Comparison of ENCODE assay signal across 29 cellular contexts in the genomic region with DNA sequence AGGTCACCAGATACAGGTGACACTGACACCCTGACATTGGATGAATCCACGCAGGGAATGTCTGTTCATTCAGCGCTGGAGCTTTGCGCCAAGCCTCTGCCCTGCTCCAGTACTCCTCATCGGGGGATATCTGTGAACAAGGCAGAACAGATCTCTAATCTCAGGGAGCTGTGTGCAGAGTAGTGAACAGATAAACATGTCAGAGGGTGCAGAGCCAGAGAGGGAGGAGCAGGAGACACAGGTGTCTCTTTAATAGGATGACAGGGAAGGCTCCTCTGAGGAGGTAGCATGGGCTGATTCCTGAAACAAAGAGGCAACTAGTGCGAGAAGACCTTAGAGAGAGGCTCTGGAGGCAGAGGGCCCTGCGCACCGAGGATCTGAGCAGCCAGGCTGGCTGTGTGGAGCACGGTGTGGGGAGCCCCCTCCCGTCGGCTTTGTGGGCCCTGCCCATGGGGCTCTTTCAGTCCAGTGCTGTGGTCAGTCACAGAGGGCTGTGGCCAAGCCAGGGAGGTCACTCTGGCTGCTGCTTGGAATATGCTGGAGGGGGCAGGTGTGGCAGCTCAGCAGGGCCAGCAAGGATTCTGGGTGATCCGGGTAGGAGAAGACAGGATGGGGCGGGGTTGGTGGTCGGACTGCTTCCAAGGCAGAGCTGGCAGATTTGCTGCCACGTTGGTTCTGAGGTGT. TPM values are rescaled to one million over a fixed set of nuclear protein-coding genes. Genes with fewer than 3 reads are reported as not detected.
A peak's percentile ranks its signal among the peaks of the same experiment; 100 is the strongest.
DNase-seq lines count a peak whose midpoint lies in the region; ATAC-seq and TF ChIP-seq lines count a peak whose summit lies in the region.
"Had no signal": no experiment of that assay in that cellular context is flagged by ENCODE, and none has a peak within 500 bp of the region (broad histone marks: within the 10 kb centered on the region; RNA-seq: fewer than 3 reads in every experiment).

No MANE protein-coding gene starts in this region.

- TF ChIP-seq CTCF in WTC11 (IDR thresholded peaks at IDR 0.05) (no peak), thyroid gland (IDR thresholded peaks at IDR 0.05) (no peak)

- no peaks in the 10 kb centered on the region for H3K27me3 ChIP-seq in thyroid gland
- H3K27me3 ChIP-seq: adrenal gland, breast epithelium, gastrocnemius medialis, left lung, ovary, uterus had no signal

- no peak overlapping the region for H3K4me3 ChIP-seq in thyroid gland (replicated peaks in 1 of 3)
- H3K4me3 ChIP-seq: adrenal gland, breast epithelium, gastrocnemius medialis, left lung, ovary, uterus had no signal

- no peaks in the 10 kb centered on the region for H3K9me3 Mint-ChIP-seq in WTC11
- H3K9me3 Mint-ChIP-seq: activated CD4-positive, alpha-beta T cell treated with anti-CD3 and anti-CD28 coated beads, Interleukin-2, amount 10 ng/mL, durations not matched to agents 24 days and 14 days; activated naive CD4-positive, alpha-beta T cell treated with anti-CD3 and anti-CD28 coated beads for 36 hours; dendritic cell treated with granulocyte-macrophage colony-stimulating factor and Interleukin-4, amounts not matched to agents 40 ng/mL and 50 ng/mL, for 4 days; naive B cell had no signal

- H3K4me3 Mint-ChIP-seq in WTC11: no peak overlapping the region
- H3K4me3 Mint-ChIP-seq: activated CD4-positive, alpha-beta T cell treated with anti-CD3 and anti-CD28 coated beads, Interleukin-2, amount 10 ng/mL, durations not matched to agents 24 days and 14 days; activated naive CD4-positive, alpha-beta T cell treated with anti-CD3 and anti-CD28 coated beads for 36 hours; dendritic cell treated with granulocyte-macrophage colony-stimulating factor and Interleukin-4, amounts not matched to agents 40 ng/mL and 50 ng/mL, for 4 days; naive B cell had no signal

- peak overlapping the region; percentile 5 for H3K27ac Mint-ChIP-seq in WTC11
- H3K27ac Mint-ChIP-seq: activated CD4-positive, alpha-beta T cell treated with anti-CD3 and anti-CD28 coated beads, Interleukin-2, amount 10 ng/mL, durations not matched to agents 24 days and 14 days; activated naive CD4-positive, alpha-beta T cell treated with anti-CD3 and anti-CD28 coated beads for 36 hours; dendritic cell treated with granulocyte-macrophage colony-stimulating factor and Interleukin-4, amounts not matched to agents 40 ng/mL and 50 ng/mL, for 4 days had no signal

- H3K36me3 Mint-ChIP-seq in WTC11: peaks cover 3% of the 10 kb centered on the region; the same call in 1 of the 2 replicates
- H3K36me3 Mint-ChIP-seq: naive B cell had no signal

- intact Hi-C loops in thyroid gland (cut with DNase I): no loop called here

- TF ChIP-seq POLR2A in thyroid gland (IDR thresholded peaks at IDR 0.05): no peak

- H3K36me3 ChIP-seq in thyroid gland: peaks cover 0 to 8% of the 10 kb centered on the region in 2 donors
- H3K36me3 ChIP-seq: breast epithelium, ovary, uterus had no signal

- no peaks in the 10 kb centered on the region for H3K4me1 ChIP-seq in thyroid gland
- H3K4me1 ChIP-seq: adrenal gland, breast epithelium, left lung, uterus had no signal

- 89 to 93% methylated on average over 13 to 14 of the region's 14 CpGs for WGBS in thyroid gland, 2 donors

- H3K27ac ChIP-seq in substantia nigra (ENCODE audit: low read depth, low read length, poor library complexity, severe bottlenecking) (peak overlapping the region; percentile 99), thyroid gland (no peak overlapping the region)
- H3K27ac ChIP-seq: adrenal gland, breast epithelium, gastrocnemius medialis, left lung, ovary, uterus had no signal

- POLR2A ChIA-PET in WTC11 (lab: Charles Lee): no interaction called here

- ATAC-seq in WTC11 (no peak), GM21515 (IDR thresholded peaks at IDR 0.05; ENCODE audit: unreplicated experiment) (no peak)
- ATAC-seq: gastrocnemius medialis, left lung, PC-3 had no signal

- DNase-seq in WTC11 (ENCODE audit: low spot score) (no peak), cerebellar cortex (ENCODE audit: low spot score) (peak; percentile 71), mesenteric fat pad (ENCODE audit: low spot score) (peak; percentile 85), substantia nigra (lab: John Stamatoyannopoulos, UW) (peak in 8 of 49 donors; percentile 26 to 78 (median 36)), thyroid gland (no peak), amniotic stem cell (lab: John Stamatoyannopoulos, UW) (no peak)
- DNase-seq: activated CD4-positive, alpha-beta T cell treated with anti-CD3 and anti-CD28 coated beads, Interleukin-2, amount 10 ng/mL, durations not matched to agents 24 days and 14 days; activated naive CD4-positive, alpha-beta T cell treated with anti-CD3 and anti-CD28 coated beads for 36 hours; Calu3; DND-41; gastrocnemius medialis; GOT3; left lung; mesendoderm; naive B cell; NCI-H1048; NCI-H1694 treated with DMSO at 0.1 percent for 48 hours; NCI-H2171; NCI-H510A treated with DMSO at 0.1 percent for 48 hours; ovary; PC-3; Right ventricle myocardium superior; stimulated activated CD4-positive, alpha-beta T cell treated with anti-CD3 and anti-CD28 coated beads, Interleukin-2, amount 100 ng/mL, for 24 hours; T-helper 2 cell; uterus had no signal

- CTCF ChIA-PET in WTC11 (lab: Charles Lee): no interaction called here

- no peaks in the 10 kb centered on the region for H3K9me3 ChIP-seq in thyroid gland
- H3K9me3 ChIP-seq: adrenal gland, breast epithelium, gastrocnemius medialis, left lung, ovary, uterus had no signal

- peaks cover 8% of the 10 kb centered on the region; the same call in 1 of the 2 replicates for H3K4me1 Mint-ChIP-seq in WTC11
- H3K4me1 Mint-ChIP-seq: activated CD4-positive, alpha-beta T cell treated with anti-CD3 and anti-CD28 coated beads, Interleukin-2, amount 10 ng/mL, durations not matched to agents 24 days and 14 days; naive B cell had no signal

- no peaks in the 10 kb centered on the region for H3K27me3 Mint-ChIP-seq in WTC11 (ENCODE audit: low read depth)
- H3K27me3 Mint-ChIP-seq: activated CD4-positive, alpha-beta T cell treated with anti-CD3 and anti-CD28 coated beads, Interleukin-2, amount 10 ng/mL, durations not matched to agents 24 days and 14 days; dendritic cell treated with granulocyte-macrophage colony-stimulating factor and Interleukin-4, amounts not matched to agents 40 ng/mL and 50 ng/mL, for 4 days; naive B cell had no signal

TF ChIP-seq in WTC11, 78 proteins besides CTCF, POLR2A, EP300 and RAD21:
- TF ChIP-seq ZNF263 (CRISPR knock-in tag; IDR thresholded peaks at IDR 0.05; ENCODE audit: low read depth): no peak
- no peak for TF ChIP-seq ZMAT4 (CRISPR knock-in tag; IDR thresholded peaks at IDR 0.05)
- TF ChIP-seq CDX4 (CRISPR knock-in tag; IDR thresholded peaks at IDR 0.05; ENCODE audit: borderline replicate concordance): no peak
- no peak for TF ChIP-seq FOXK1 (CRISPR knock-in tag; IDR thresholded peaks at IDR 0.05)
- no peak for TF ChIP-seq USF2 (CRISPR knock-in tag; IDR thresholded peaks at IDR 0.05)
- TF ChIP-seq SMAD4 (CRISPR knock-in tag; IDR thresholded peaks at IDR 0.05): no peak
- TF ChIP-seq ZNF138 (CRISPR knock-in tag; conservative IDR thresholded peaks at IDR 0.05): no peak
- TF ChIP-seq, protein P1, sequence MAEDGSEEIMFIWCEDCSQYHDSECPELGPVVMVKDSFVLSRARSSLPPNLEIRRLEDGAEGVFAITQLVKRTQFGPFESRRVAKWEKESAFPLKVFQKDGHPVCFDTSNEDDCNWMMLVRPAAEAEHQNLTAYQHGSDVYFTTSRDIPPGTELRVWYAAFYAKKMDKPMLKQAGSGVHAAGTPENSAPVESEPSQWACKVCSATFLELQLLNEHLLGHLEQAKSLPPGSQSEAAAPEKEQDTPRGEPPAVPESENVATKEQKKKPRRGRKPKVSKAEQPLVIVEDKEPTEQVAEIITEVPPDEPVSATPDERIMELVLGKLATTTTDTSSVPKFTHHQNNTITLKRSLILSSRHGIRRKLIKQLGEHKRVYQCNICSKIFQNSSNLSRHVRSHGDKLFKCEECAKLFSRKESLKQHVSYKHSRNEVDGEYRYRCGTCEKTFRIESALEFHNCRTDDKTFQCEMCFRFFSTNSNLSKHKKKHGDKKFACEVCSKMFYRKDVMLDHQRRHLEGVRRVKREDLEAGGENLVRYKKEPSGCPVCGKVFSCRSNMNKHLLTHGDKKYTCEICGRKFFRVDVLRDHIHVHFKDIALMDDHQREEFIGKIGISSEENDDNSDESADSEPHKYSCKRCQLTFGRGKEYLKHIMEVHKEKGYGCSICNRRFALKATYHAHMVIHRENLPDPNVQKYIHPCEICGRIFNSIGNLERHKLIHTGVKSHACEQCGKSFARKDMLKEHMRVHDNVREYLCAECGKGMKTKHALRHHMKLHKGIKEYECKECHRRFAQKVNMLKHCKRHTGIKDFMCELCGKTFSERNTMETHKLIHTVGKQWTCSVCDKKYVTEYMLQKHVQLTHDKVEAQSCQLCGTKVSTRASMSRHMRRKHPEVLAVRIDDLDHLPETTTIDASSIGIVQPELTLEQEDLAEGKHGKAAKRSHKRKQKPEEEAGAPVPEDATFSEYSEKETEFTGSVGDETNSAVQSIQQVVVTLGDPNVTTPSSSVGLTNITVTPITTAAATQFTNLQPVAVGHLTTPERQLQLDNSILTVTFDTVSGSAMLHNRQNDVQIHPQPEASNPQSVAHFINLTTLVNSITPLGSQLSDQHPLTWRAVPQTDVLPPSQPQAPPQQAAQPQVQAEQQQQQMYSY (CRISPR knock-in tag; IDR thresholded peaks at IDR 0.05): no peak
- TF ChIP-seq ETV6 (CRISPR knock-in tag; IDR thresholded peaks at IDR 0.05): no peak
- no peak for TF ChIP-seq ATF1 (CRISPR knock-in tag; IDR thresholded peaks at IDR 0.05)

RNA-seq across cellular contexts. Expression of gene TECPR2, which starts 55.6 kb away (rescaled TPM):
- total RNA-seq in WTC11 (2021) (19.8 to 25.0 TPM (median 21.3 TPM) in 3 replicates), mesenteric fat pad (29.5 TPM), thyroid gland (10 to 100 TPM; 11.8 to 23.8 (median 19.0) TPM)

RNA-seq across cellular contexts. Expression of gene CINP, which starts 55.6 kb away (rescaled TPM):
- total RNA-seq in WTC11 (2021): 38.3 to 43.8 TPM (median 39.5 TPM) in 3 replicates
- 34.1 TPM for total RNA-seq in mesenteric fat pad
- 10 to 100 TPM; 31.9 to 43.3 (median 39.7) TPM for total RNA-seq in thyroid gland

Comparison
In these comparisons a context has a peak if more than half of its experiments do, and no peak if none do; other contexts are left out.
1. DNase-seq: peak in cerebellar cortex (single experiment) and mesenteric fat pad (single experiment); none in WTC11 (single experiment), thyroid gland (0 of 2) and amniotic stem cell (single experiment).